In the genomic region with DNA sequence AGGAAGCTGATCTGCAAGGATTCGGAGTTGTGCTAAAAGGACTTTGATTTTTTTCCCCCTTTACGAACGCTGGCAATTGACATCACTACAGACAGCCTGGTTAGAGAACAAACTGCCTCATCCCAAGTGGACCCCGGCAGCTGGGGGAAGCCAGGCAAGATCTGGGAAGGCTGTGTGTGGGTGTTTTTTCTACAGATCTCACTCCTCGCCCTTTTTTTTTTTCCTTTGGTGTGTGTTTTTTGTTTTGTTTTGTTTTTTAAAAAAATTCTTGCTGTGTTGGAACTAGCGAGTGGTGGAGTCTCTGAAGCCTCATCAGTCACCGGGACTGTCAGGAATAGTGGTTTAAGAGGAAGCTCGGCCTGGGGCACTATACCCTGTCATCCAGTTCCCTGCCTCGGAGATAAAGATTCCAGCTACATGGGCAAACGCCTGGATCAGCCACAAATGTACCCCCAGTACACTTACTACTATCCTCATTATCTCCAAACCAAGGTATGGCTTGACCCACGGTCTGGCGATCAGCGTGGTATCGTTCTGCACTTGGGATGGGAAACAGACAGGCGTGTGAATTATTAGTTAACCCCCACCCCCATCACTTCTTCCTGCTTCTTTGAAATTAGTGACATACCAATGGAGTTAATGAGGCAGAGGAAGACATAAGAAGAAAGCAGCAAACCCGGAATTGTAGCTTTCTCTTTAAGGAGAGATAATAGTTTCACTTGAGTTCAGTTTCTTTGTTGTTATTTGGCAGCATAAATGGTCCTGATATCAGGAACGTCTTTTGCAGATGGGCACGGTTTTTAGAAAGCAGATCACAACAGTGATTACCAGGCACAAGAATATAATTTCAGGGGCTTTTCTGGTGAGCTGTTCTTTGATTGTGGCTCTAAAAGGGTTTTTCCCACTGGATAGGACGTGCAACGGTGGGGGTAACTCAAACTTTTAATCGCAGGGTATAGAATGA, we compare ENCODE assay signal across 1 cellular context.
TF ChIP-seq lines count a peak whose summit lies in the region.

No MANE protein-coding gene starts in this region.

TF ChIP-seq in A549, 52 proteins besides CTCF, POLR2A, EP300 and RAD21 (continued from another document):
- TF ChIP-seq, protein P1, sequence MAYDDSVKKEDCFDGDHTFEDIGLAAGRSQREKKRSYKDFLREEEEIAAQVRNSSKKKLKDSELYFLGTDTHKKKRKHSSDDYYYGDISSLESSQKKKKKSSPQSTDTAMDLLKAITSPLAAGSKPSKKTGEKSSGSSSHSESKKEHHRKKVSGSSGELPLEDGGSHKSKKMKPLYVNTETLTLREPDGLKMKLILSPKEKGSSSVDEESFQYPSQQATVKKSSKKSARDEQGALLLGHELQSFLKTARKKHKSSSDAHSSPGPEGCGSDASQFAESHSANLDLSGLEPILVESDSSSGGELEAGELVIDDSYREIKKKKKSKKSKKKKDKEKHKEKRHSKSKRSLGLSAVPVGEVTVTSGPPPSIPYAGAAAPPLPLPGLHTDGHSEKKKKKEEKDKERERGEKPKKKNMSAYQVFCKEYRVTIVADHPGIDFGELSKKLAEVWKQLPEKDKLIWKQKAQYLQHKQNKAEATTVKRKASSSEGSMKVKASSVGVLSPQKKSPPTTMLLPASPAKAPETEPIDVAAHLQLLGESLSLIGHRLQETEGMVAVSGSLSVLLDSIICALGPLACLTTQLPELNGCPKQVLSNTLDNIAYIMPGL (CRISPR knock-in tag; IDR thresholded peaks at IDR 0.05; ENCODE audit: borderline replicate concordance), result no peak
